In the genomic region with DNA sequence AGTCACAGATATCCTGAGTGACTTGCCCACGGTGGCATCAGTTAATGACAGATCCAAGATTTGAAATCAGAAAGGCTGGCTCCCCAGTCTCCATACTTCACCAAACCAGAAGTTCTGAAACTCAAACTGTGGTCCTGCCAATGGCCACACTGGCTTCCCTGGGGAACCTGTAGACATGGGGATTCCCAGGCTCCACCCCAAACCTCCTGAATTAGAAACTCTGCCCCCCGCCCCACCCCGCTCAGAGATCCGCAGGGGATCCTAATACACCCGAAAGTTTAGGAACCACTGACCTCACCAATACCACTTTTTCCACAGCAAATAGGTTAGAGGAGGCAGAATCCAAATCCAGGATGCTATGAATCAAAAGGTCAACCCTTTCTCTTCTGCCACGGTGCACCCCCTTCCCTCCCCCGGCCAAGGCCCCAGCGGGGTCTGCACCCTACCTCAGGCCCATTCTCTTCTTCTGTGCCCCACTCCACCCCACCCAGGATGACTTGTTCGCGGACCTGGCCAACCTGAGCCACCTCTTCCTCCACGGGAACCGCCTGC, we compare ENCODE assay signal across 8 cellular contexts. TPM values are rescaled to one million over a fixed set of nuclear protein-coding genes. Genes with fewer than 3 reads are reported as not detected.
A peak's percentile ranks its signal among the peaks of the same experiment; 100 is the strongest.
DNase-seq lines count a peak whose midpoint lies in the region; ATAC-seq and TF ChIP-seq lines count a peak whose summit lies in the region.

No MANE protein-coding gene starts in this region.

- no peak overlapping the region for H3K4ac ChIP-seq in IMR-90 (ENCODE audit: low read depth, low read length)

- TF ChIP-seq CTCF in IMR-90 (conservative IDR thresholded peaks at IDR 0.05; ENCODE audit: low read depth, low read length) = no peak
- no peak for TF ChIP-seq CTCF in gastrocnemius medialis (IDR thresholded peaks at IDR 0.05 in 4 of 5, conservative IDR thresholded peaks at IDR 0.05 in 1 of 5)

- CTCF ChIA-PET in IMR-90 (lab: Yijun Ruan, JAX) = interaction anchor here (1.5 kb wide), 1 partner anchor 17 kb away, joined by 7 read pairs; no protein-coding TSS in a partner anchor

- H2AK9ac ChIP-seq in IMR-90 (replicated peaks; ENCODE audit: low read depth, low read length, poor library complexity) = no peak overlapping the region

- peak overlapping the region; percentile 84 for H2AFZ ChIP-seq in IMR-90 (replicated peaks; ENCODE audit: low read length, poor library complexity)

- H3K27me3 ChIP-seq in IMR-90 (ENCODE audit: control insufficient read depth, insufficient read depth, low read length) = peaks cover 36% of the 10 kb centered on the region
- H3K27me3 ChIP-seq in esophagus (ENCODE audit: control insufficient read depth in 1 of 2, insufficient read depth in 2 of 2, low read length in 2 of 2) = no peaks in the 10 kb centered on the region
- H3K27me3 ChIP-seq in gastrocnemius medialis = no peaks in the 10 kb centered on the region

- POLR2A ChIA-PET in IMR-90 (lab: Charles Lee; ENCODE audit: unreplicated experiment) = no interaction called here

- TF ChIP-seq RAD21 in IMR-90 (IDR thresholded peaks at IDR 0.05; ENCODE audit: low read length) = no peak

- H3K4me2 ChIP-seq in IMR-90 (ENCODE audit: low read depth, low read length) = no peak overlapping the region; the same call in 1 of the 2 replicates

- no peaks in the 10 kb centered on the region for H3K9me3 ChIP-seq in IMR-90 (ENCODE audit: control insufficient read depth, insufficient read depth, low read length)
- H3K9me3 ChIP-seq in esophagus (ENCODE audit: control insufficient read depth in 2 of 2, insufficient read depth in 1 of 2, low read depth in 1 of 2, low read length in 1 of 2) = no peaks in the 10 kb centered on the region
- no peaks in the 10 kb centered on the region for H3K9me3 ChIP-seq in gastrocnemius medialis

- H3K9ac ChIP-seq in IMR-90 (ENCODE audit: low read depth, low read length) = no peak overlapping the region

- H3K56ac ChIP-seq in IMR-90 (ENCODE audit: extremely low read depth, insufficient read depth, low read length) = no peak overlapping the region

- 30% methylated on average over 4 of the region's 12 CpGs; no CpG with 5 or more reads in 1 of the 2 experiments for WGBS in IMR-90 (ENCODE audit: extremely low coverage in 2 of 2, insufficient read length in 1 of 2), 2 experiments
- WGBS in esophagus, 2 donors = 28 to 36% methylated on average over 12 of the region's 12 CpGs

- no peak overlapping the region for H3K23ac ChIP-seq in IMR-90 (ENCODE audit: low read depth, low read length)

- H2BK120ac ChIP-seq in IMR-90 (ENCODE audit: low read depth, low read length) = no peak overlapping the region

- ATAC-seq in GM18907 (IDR thresholded peaks at IDR 0.05; ENCODE audit: unreplicated experiment) (peak; percentile 30), IMR-90 (ENCODE audit: low read depth) (no peak), gastrocnemius medialis (no peak)

- H3K4me1 ChIP-seq in IMR-90 (ENCODE audit: control insufficient read depth, insufficient read depth, low read length) (no peaks in the 10 kb centered on the region), esophagus (ENCODE audit: control insufficient read depth in 2 of 2, insufficient read depth in 2 of 2, low read length in 1 of 2) (peaks cover 0 to 20% of the 10 kb centered on the region in 2 donors), gastrocnemius medialis (peaks cover 7 to 9% of the 10 kb centered on the region in 2 donors)

- H3K9me1 ChIP-seq in IMR-90 (ENCODE audit: insufficient read depth, low read length) = no peaks in the 10 kb centered on the region

- no peak overlapping the region for H4K91ac ChIP-seq in IMR-90 (ENCODE audit: insufficient read depth, low read depth, low read length)

- no peaks in the 10 kb centered on the region for H3K36me3 ChIP-seq in IMR-90 (ENCODE audit: control insufficient read depth, insufficient read depth, low read length)
- no peaks in the 10 kb centered on the region for H3K36me3 ChIP-seq in esophagus (ENCODE audit: control insufficient read depth in 2 of 2, insufficient read depth in 2 of 2, low read length in 1 of 2)
- H3K36me3 ChIP-seq in gastrocnemius medialis = no peaks in the 10 kb centered on the region

- H4K5ac ChIP-seq in IMR-90 (ENCODE audit: low read depth, low read length) = no peak overlapping the region

- no peaks in the 10 kb centered on the region for H3K79me1 ChIP-seq in IMR-90 (ENCODE audit: low read depth in 1 of 2, low read length in 2 of 2)

- in situ Hi-C loops in IMR-90 (cut with MboI; ENCODE audit: low sequenced_read_pairs) = loop anchor here (25.0 kb wide), 1 partner anchor 1037 kb away; a partner anchor contains a TSS
- in situ Hi-C loops in gastrocnemius medialis (cut with MboI; ENCODE audit: low sequenced_read_pairs in 4 of 4) = loop anchor here in 1 of 4 donors (25.0 kb wide), 1 partner anchor 138 kb away; a partner anchor contains a TSS
- in situ Hi-C loops in KBM-7 (cut with MboI; ENCODE audit: low pct_unique_long_range_greater_than_20kb, low sequenced_read_pairs) = loop anchor here (25.0 kb wide), 1 partner anchor 112 kb away; a partner anchor contains a TSS

- no peaks in the 10 kb centered on the region; the same call in 1 of the 2 replicates for H4K20me1 ChIP-seq in IMR-90 (ENCODE audit: insufficient read depth, low read length)

- intact Hi-C loops in IMR-90 (cut with micrococcal nuclease) = no loop called here
- intact Hi-C loops in gastrocnemius medialis (cut with DNase I; ENCODE audit: low total_unique reads) = loop anchor here (2.0 kb wide), 1 partner anchor 17 kb away; no protein-coding TSS in a partner anchor

- no peak overlapping the region for H3K18ac ChIP-seq in IMR-90 (ENCODE audit: low read depth, low read length)

- H2BK5ac ChIP-seq in IMR-90 (ENCODE audit: low read depth, low read length, poor library complexity, severe bottlenecking) = no peak overlapping the region

- H3K14ac ChIP-seq in IMR-90 (replicated peaks; ENCODE audit: low read depth, low read length) = no peak overlapping the region

- no peak overlapping the region for H2BK20ac ChIP-seq in IMR-90 (ENCODE audit: low read depth, low read length)

- dilution Hi-C loops in IMR-90 (cut with HindIII; ENCODE audit: low sequenced_read_pairs, unreplicated experiment) = no loop called here

- H2AK5ac ChIP-seq in IMR-90 (ENCODE audit: low read depth, low read length) = no peak overlapping the region

- H2BK15ac ChIP-seq in IMR-90 (ENCODE audit: low read depth, low read length) = no peak overlapping the region

- no TSS peak for BruUV-seq in IMR-90 (replicated peaks; lab: Mats Ljungman, UMichigan)

- no peak overlapping the region for H3K27ac ChIP-seq in IMR-90 (ENCODE audit: insufficient read depth, low read length)
- H3K27ac ChIP-seq in esophagus (ENCODE audit: low read depth in 2 of 2, low read length in 1 of 2) = no peak overlapping the region
- peak overlapping the region in 1 of 4 donors; percentile 73 for H3K27ac ChIP-seq in gastrocnemius medialis

- DNase-seq in IMR-90 (no peak), gastrocnemius medialis (no peak), putamen (ENCODE audit: low spot score) (no peak), NCI-H345 treated with DMSO at 0.1 percent for 48 hours (lab: John Stamatoyannopoulos, UW; ENCODE audit: unreplicated experiment) (no peak), KBM-7 (no peak)
- no peak for DNase-seq in stimulated activated CD4-positive, alpha-beta T cell treated with anti-CD3 and anti-CD28 coated beads, Interleukin-15, amount 100 ng/mL, for 24 hours

- H3K4me3 ChIP-seq in IMR-90 (ENCODE audit: insufficient read depth, low read depth, low read length) (no peak overlapping the region), esophagus (ENCODE audit: low read depth in 1 of 2, low read length in 2 of 2) (peak overlapping the region; percentile 33 to 37), gastrocnemius medialis (peak overlapping the region; percentile 64 to 75 (median 70))

- TF ChIP-seq POLR2A in IMR-90 (IDR thresholded peaks at IDR 0.05; ENCODE audit: low read depth, low read length) (no peak), gastrocnemius medialis (IDR thresholded peaks at IDR 0.05) (no peak)

- H4K8ac ChIP-seq in IMR-90 (ENCODE audit: low read depth in 2 of 2, low read length in 2 of 2) = no peak overlapping the region

TF ChIP-seq in IMR-90, 13 proteins besides CTCF, POLR2A, EP300 and RAD21 (continues in another document):
- TF ChIP-seq MXI1 (IDR thresholded peaks at IDR 0.05; ENCODE audit: borderline replicate concordance, low read depth, low read length) = no peak
- no peak for TF ChIP-seq CEBPB (IDR thresholded peaks at IDR 0.05; ENCODE audit: low read depth, low read length)
- no peak for TF ChIP-seq MAFK (IDR thresholded peaks at IDR 0.05; ENCODE audit: low read depth, low read length)
- no peak for TF ChIP-seq SMC3 (IDR thresholded peaks at IDR 0.05; ENCODE audit: low read depth, low read length)

RNA-seq across cellular contexts. Expression of a gene that starts 15.4 kb away (rescaled TPM):
- total RNA-seq in IMR-90 (2012; rRNA removed) (not detected in 2 replicates), gastrocnemius medialis (1 to 10 TPM in 1 of 4 donors, under 1 TPM in 3; 0.13 to 2.8 (median 0.77) TPM)
- polyA plus RNA-seq in IMR-90 (2012; rRNA removed) (0.83 and 1.5 TPM in 2 replicates), esophagus (under 1 TPM; 0.20 to 0.49 TPM)
- 1.2 and 2.7 TPM in 2 replicates for polyA plus RNA-seq in IMR-90 (2012; cell fraction: cytosol; rRNA removed)
- polyA plus RNA-seq in IMR-90 (2012; cell fraction: nucleus; rRNA removed; ENCODE audit: low replicate concordance) = 0.52 and 0.96 TPM in 2 replicates

RNA-seq across cellular contexts. Expression of a gene that starts 39.8 kb away (rescaled TPM):
- total RNA-seq in IMR-90 (2012; rRNA removed) (8.6 and 10.0 TPM in 2 replicates), gastrocnemius medialis (10 to 100 TPM in 3 of 4 donors, 1 to 10 TPM in 1; 7.4 to 35.1 (median 15.8) TPM)
- polyA plus RNA-seq in IMR-90 (2012; rRNA removed) (15.9 and 17.0 TPM in 2 replicates), esophagus (1 to 10 TPM; 2.5 to 3.7 TPM)
- 8.6 and 18.4 TPM in 2 replicates for polyA plus RNA-seq in IMR-90 (2012; cell fraction: cytosol; rRNA removed)
- 34.7 and 55.4 TPM in 2 replicates for polyA plus RNA-seq in IMR-90 (2012; cell fraction: nucleus; rRNA removed; ENCODE audit: low replicate concordance)

RNA-seq across cellular contexts. Expression of a gene that starts 48.8 kb away (rescaled TPM):
- total RNA-seq in IMR-90 (2012; rRNA removed) (10.6 and 12.7 TPM in 2 replicates), gastrocnemius medialis (10 to 100 TPM; 13.9 to 22.5 (median 20.3) TPM)
- polyA plus RNA-seq in IMR-90 (2012; rRNA removed) (21.1 and 22.0 TPM in 2 replicates), esophagus (10 to 100 TPM; 24.0 to 28.9 TPM)
- 10.0 and 16.3 TPM in 2 replicates for polyA plus RNA-seq in IMR-90 (2012; cell fraction: cytosol; rRNA removed)
- 19.7 and 20.5 TPM in 2 replicates for polyA plus RNA-seq in IMR-90 (2012; cell fraction: nucleus; rRNA removed; ENCODE audit: low replicate concordance)

RNA-seq across cellular contexts. Expression of a gene that starts 54.8 kb away (rescaled TPM):
- total RNA-seq in IMR-90 (2012; rRNA removed) (70.0 and 96.8 TPM in 2 replicates), gastrocnemius medialis (10 to 100 TPM; 45.4 to 61.7 (median 49.5) TPM)
- polyA plus RNA-seq in IMR-90 (2012; rRNA removed) (135 and 148 TPM in 2 replicates), esophagus (10 to 100 TPM; 38.8 to 61.6 TPM)
- polyA plus RNA-seq in IMR-90 (2012; cell fraction: cytosol; rRNA removed) = 102 and 363 TPM in 2 replicates
- polyA plus RNA-seq in IMR-90 (2012; cell fraction: nucleus; rRNA removed; ENCODE audit: low replicate concordance) = 26.0 and 35.1 TPM in 2 replicates
